8 cellular contexts compared by ENCODE assay signal in the genomic region with DNA sequence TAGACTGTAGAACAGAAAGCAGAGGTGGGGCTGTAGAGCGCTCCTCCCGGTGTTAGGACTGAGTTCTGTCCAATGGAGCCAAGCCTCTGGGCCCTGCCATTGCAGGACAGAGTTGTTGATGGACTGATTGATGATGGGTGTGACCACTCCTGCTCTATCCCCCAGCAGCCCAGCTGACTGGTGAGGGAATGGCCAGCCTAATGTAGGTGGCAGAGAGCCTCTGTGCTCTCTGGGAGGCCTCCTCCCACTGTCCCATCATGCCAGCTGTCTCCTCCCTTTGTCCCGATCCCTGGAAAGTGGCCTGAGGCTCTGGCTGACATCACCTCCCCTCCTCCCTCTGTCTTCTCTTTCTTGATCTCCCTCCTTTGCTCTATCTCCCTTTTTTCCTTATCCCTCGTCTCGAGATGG. TPM values are rescaled to one million over a fixed set of nuclear protein-coding genes. Genes with fewer than 3 reads are reported as not detected.
DNase-seq lines count a peak whose midpoint lies in the region; ATAC-seq, FAIRE-seq and TF ChIP-seq lines count a peak whose summit lies in the region.

No MANE protein-coding gene starts in this region.

- no peak for TF ChIP-seq CTCF in bronchial epithelial cell (IDR thresholded peaks at IDR 0.05; ENCODE audit: insufficient read depth, low read length, severe bottlenecking)
- TF ChIP-seq CTCF in gastrocnemius medialis (IDR thresholded peaks at IDR 0.05 in 4 of 5, conservative IDR thresholded peaks at IDR 0.05 in 1 of 5) = no peak

- no peaks in the 10 kb centered on the region for H3K9me3 ChIP-seq in iPS-18a (ENCODE audit: control insufficient read depth, low read depth, low read length)
- no peaks in the 10 kb centered on the region for H3K9me3 ChIP-seq in gastrocnemius medialis

- H3K4me3 ChIP-seq in bronchial epithelial cell (ENCODE audit: low read depth, low read length) (peak overlapping the region; percentile 52), iPS-18a (ENCODE audit: low read length) (peak overlapping the region; percentile 76), gastrocnemius medialis (peak overlapping the region; percentile 46 to 55 (median 53))

- DNase-seq in G401 (ENCODE audit: low spot score) (peak; percentile 57), bronchial epithelial cell (ENCODE audit: low read depth) (no peak), gastrocnemius medialis (peak in 1 of 2 donors; percentile 58)
- no peak for DNase-seq in activated CD8-positive, alpha-beta memory T cell treated with anti-CD3 and anti-CD28 coated beads, Interleukin-2, amount 50 U/mL, for 48 hours

- intact Hi-C loops in gastrocnemius medialis (cut with DNase I; ENCODE audit: low total_unique reads) = no loop called here

- H3K4me1 ChIP-seq in iPS-18a (ENCODE audit: control insufficient read depth, low read depth, low read length) (peaks cover 20% of the 10 kb centered on the region), gastrocnemius medialis (peaks cover 0 to 4% of the 10 kb centered on the region in 2 donors)

- no peak for TF ChIP-seq POLR2A in gastrocnemius medialis (IDR thresholded peaks at IDR 0.05)

- H3K9ac ChIP-seq in iPS-18a (ENCODE audit: low read length) = peak overlapping the region; percentile 82

- no peak for FAIRE-seq in bronchial epithelial cell (lab: Jason Lieb, UNC)

- H3K27me3 ChIP-seq in bronchial epithelial cell (ENCODE audit: control insufficient read depth, insufficient read depth, low read length) (no peaks in the 10 kb centered on the region), iPS-18a (ENCODE audit: control insufficient read depth, insufficient read depth, low read length) (no peaks in the 10 kb centered on the region), gastrocnemius medialis (peaks cover 13 to 23% (median 17%) of the 10 kb centered on the region in 3 donors)

- no peak overlapping the region for H3K27ac ChIP-seq in iPS-18a (ENCODE audit: low read length)
- peak overlapping the region; percentile 68 to 81 (median 74) for H3K27ac ChIP-seq in gastrocnemius medialis

- H3K36me3 ChIP-seq in bronchial epithelial cell (ENCODE audit: control insufficient read depth, insufficient read depth, low read length) (peaks cover 8% of the 10 kb centered on the region), iPS-18a (ENCODE audit: control insufficient read depth, low read depth, low read length) (peaks cover 4% of the 10 kb centered on the region), gastrocnemius medialis (no peaks in the 10 kb centered on the region)

- in situ Hi-C loops in G401 (cut with HindIII; ENCODE audit: low sequenced_read_pairs) = no loop called here
- in situ Hi-C loops in gastrocnemius medialis (cut with MboI; ENCODE audit: low sequenced_read_pairs in 4 of 4) = no loop called here

- peak; percentile 17 to 32 for ATAC-seq in gastrocnemius medialis
- no peak for ATAC-seq in GM18868 (IDR thresholded peaks at IDR 0.05; ENCODE audit: unreplicated experiment)
- no peak for ATAC-seq in GM18870 (IDR thresholded peaks at IDR 0.05; ENCODE audit: unreplicated experiment)
- no peak for ATAC-seq in GM21360 (IDR thresholded peaks at IDR 0.05; ENCODE audit: unreplicated experiment)

RNA-seq across cellular contexts. Expression of a gene that starts 0.8 kb away (rescaled TPM):
- total RNA-seq in G401 (2014; rRNA removed; shearing (Covaris generic)) = not detected in 2 replicates
- 2.4 and 5.4 TPM in 2 replicates for total RNA-seq in bronchial epithelial cell
- total RNA-seq in gastrocnemius medialis = 1 to 10 TPM in 3 of 4 donors, under 1 TPM in 1; 0.31 to 4.1 (median 1.6) TPM

RNA-seq across cellular contexts. Expression of a gene that starts 8.4 kb away (rescaled TPM):
- total RNA-seq in G401 (2014; rRNA removed; shearing (Covaris generic)) = not detected in 2 replicates
- total RNA-seq in bronchial epithelial cell (not detected in 2 replicates), gastrocnemius medialis (not detected)

RNA-seq across cellular contexts. Expression of a gene that starts 11.5 kb away (rescaled TPM):
- 21.3 and 25.9 TPM in 2 replicates for total RNA-seq in G401 (2014; rRNA removed; shearing (Covaris generic))
- total RNA-seq in bronchial epithelial cell = 0.79 and 0.90 TPM in 2 replicates
- total RNA-seq in gastrocnemius medialis = 1 to 10 TPM in 2 of 4 donors, under 1 TPM in 2; 0.68 to 2.7 (median 1.4) TPM

RNA-seq across cellular contexts. Expression of a gene that starts 12.7 kb away (rescaled TPM):
- total RNA-seq in G401 (2014; rRNA removed; shearing (Covaris generic)) = not detected in 2 replicates
- total RNA-seq in bronchial epithelial cell (not detected in 2 replicates), gastrocnemius medialis (1 to 10 TPM in 1 of 4 donors, not detected in 3; 1.7 TPM)

RNA-seq across cellular contexts. Expression of a gene that starts 42.9 kb away (rescaled TPM):
- total RNA-seq in G401 (2014; rRNA removed; shearing (Covaris generic)) = 112 and 138 TPM in 2 replicates
- total RNA-seq in bronchial epithelial cell (114 and 134 TPM in 2 replicates), gastrocnemius medialis (10 to 100 TPM; 15.7 to 32.8 (median 26.6) TPM)

Comparison
In these comparisons a context has a peak if more than half of its experiments do, and no peak if none do; other contexts are left out.
1. ATAC-seq: peak in gastrocnemius medialis (2 of 2); none in GM18868 (single experiment), GM18870 (single experiment) and GM21360 (single experiment).
2. Peak in every context shown above with its lines, with median percentiles within 50 percentile points of each other: H3K4me3 ChIP-seq.